Comparison of ENCODE assay signal across 1 cellular context in the genomic region with DNA sequence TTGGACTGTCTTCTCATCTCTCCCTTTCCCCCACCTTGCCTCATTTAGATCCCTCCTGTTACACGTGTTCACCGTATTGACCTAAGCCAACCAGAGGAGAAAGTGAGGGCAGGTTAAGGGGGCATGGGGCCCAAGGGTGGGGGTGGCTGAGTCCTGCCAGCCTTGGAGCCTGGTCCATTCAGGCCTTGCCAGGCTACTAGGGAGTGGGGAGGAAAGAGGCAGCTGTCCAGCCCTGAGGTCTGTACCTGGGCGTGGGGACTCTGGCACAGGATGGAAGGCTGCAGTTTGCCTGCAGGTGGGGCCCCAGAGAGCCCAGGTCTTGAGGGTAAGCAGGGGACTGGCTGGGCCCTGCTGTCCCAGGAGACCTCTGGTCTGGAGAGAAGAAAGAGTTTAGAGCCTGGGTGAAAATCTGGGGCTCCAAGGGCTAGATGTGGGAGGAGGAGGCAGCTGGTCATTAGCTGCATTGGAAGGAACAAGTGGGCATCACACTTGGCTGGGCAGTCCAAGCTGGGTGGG.
TF ChIP-seq lines count a peak whose summit lies in the region.

No MANE protein-coding gene starts in this region.

TF ChIP-seq in HepG2, 621 proteins besides CTCF, POLR2A, EP300 and RAD21 (continued from another document):
- TF ChIP-seq, protein P1, sequence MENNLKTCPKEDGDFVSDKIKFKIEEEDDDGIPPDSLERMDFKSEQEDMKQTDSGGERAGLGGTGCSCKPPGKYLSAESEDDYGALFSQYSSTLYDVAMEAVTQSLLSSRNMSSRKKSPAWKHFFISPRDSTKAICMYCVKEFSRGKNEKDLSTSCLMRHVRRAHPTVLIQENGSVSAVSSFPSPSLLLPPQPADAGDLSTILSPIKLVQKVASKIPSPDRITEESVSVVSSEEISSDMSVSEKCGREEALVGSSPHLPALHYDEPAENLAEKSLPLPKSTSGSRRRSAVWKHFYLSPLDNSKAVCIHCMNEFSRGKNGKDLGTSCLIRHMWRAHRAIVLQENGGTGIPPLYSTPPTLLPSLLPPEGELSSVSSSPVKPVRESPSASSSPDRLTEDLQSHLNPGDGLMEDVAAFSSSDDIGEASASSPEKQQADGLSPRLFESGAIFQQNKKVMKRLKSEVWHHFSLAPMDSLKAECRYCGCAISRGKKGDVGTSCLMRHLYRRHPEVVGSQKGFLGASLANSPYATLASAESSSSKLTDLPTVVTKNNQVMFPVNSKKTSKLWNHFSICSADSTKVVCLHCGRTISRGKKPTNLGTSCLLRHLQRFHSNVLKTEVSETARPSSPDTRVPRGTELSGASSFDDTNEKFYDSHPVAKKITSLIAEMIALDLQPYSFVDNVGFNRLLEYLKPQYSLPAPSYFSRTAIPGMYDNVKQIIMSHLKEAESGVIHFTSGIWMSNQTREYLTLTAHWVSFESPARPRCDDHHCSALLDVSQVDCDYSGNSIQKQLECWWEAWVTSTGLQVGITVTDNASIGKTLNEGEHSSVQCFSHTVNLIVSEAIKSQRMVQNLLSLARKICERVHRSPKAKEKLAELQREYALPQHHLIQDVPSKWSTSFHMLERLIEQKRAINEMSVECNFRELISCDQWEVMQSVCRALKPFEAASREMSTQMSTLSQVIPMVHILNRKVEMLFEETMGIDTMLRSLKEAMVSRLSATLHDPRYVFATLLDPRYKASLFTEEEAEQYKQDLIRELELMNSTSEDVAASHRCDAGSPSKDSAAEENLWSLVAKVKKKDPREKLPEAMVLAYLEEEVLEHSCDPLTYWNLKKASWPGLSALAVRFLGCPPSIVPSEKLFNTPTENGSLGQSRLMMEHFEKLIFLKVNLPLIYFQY (CRISPR knock-in tag; IDR thresholded peaks at IDR 0.05; ENCODE audit: borderline replicate concordance): no peak
- TF ChIP-seq SMAD1 (CRISPR knock-in tag; IDR thresholded peaks at IDR 0.05; ENCODE audit: borderline replicate concordance, low read depth): no peak
- TF ChIP-seq, protein P2, sequence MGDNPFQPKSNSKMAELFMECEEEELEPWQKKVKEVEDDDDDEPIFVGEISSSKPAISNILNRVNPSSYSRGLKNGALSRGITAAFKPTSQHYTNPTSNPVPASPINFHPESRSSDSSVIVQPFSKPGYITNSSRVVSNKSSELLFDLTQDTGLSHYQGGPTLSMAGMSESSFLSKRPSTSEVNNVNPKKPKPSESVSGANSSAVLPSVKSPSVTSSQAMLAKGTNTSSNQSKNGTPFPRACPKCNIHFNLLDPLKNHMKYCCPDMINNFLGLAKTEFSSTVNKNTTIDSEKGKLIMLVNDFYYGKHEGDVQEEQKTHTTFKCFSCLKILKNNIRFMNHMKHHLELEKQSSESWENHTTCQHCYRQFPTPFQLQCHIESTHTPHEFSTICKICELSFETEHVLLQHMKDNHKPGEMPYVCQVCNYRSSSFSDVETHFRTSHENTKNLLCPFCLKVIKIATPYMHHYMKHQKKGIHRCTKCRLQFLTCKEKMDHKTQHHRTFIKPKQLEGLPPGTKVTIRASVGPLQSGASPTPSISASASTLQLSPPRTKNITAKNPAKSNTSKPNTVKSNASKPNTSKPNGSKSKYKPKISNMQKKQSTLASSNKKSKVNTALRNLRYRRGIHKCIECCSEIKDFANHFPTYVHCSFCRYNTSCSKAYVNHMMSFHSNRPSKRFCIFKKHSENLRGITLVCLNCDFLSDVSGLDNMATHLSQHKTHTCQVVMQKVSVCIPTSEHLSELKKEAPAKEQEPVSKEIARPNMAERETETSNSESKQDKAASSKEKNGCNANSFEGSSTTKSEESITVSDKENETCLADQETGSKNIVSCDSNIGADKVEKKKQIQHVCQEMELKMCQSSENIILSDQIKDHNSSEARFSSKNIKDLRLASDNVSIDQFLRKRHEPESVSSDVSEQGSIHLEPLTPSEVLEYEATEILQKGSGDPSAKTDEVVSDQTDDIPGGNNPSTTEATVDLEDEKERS (CRISPR knock-in tag; IDR thresholded peaks at IDR 0.05): no peak
- TF ChIP-seq, protein P3, sequence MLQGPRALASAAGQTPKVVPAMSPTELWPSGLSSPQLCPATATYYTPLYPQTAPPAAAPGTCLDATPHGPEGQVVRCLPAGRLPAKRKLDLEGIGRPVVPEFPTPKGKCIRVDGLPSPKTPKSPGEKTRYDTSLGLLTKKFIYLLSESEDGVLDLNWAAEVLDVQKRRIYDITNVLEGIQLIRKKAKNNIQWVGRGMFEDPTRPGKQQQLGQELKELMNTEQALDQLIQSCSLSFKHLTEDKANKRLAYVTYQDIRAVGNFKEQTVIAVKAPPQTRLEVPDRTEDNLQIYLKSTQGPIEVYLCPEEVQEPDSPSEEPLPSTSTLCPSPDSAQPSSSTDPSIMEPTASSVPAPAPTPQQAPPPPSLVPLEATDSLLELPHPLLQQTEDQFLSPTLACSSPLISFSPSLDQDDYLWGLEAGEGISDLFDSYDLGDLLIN (CRISPR knock-in tag; IDR thresholded peaks at IDR 0.05; ENCODE audit: borderline replicate concordance): no peak
- no peak for TF ChIP-seq SNAPC2 (CRISPR knock-in tag; IDR thresholded peaks at IDR 0.05)
- TF ChIP-seq POLR2AphosphoS2 (IDR thresholded peaks at IDR 0.05; ENCODE audit: low read depth, low read length): no peak
